Comparison of ENCODE assay signal across 8 cellular contexts in genomic region chr1:26164036-26164927, GRCh38. TPM values are rescaled to one million over a fixed set of nuclear protein-coding genes. Genes with fewer than 3 reads are reported as not detected.
A peak's percentile ranks its signal among the peaks of the same experiment; 100 is the strongest.
DNase-seq lines count a peak whose midpoint lies in the region; ATAC-seq and TF ChIP-seq lines count a peak whose summit lies in the region.

No MANE protein-coding gene starts in this region.

- H3K9me3 ChIP-seq in colonic mucosa: no peaks in the 10 kb centered on the region
- H3K9me3 ChIP-seq in lung (ENCODE audit: control insufficient read depth in 2 of 2, insufficient read depth in 1 of 2, low read length in 1 of 2): no peaks in the 10 kb centered on the region

- no peak for TF ChIP-seq CTCF in activated B cell treated with CpG ODN at 0.5 μM for 24 hours (IDR thresholded peaks at IDR 0.05)
- TF ChIP-seq CTCF in colonic mucosa (IDR thresholded peaks at IDR 0.05): peak; percentile 33
- TF ChIP-seq CTCF in lung (IDR thresholded peaks at IDR 0.05; ENCODE audit: control extremely low read depth, extremely low read depth): peak; percentile 50

- peak overlapping the region in 1 of 2 donors; percentile 76 for H3K9ac ChIP-seq in colonic mucosa (ENCODE audit: low read depth in 2 of 2, low read length in 2 of 2)

- ATAC-seq in activated B cell treated with CpG ODN at 0.5 μM for 24 hours (ENCODE audit: low read depth): peak; percentile 70
- ATAC-seq in lung (ENCODE audit: insufficient read depth, low FRiP score): peak; percentile 42
- ATAC-seq in HG03108 (IDR thresholded peaks at IDR 0.05; ENCODE audit: unreplicated experiment): no peak
- ATAC-seq in HG03457 (IDR thresholded peaks at IDR 0.05; ENCODE audit: unreplicated experiment): no peak

- peak overlapping the region; percentile 56 for H3K4me3 Mint-ChIP-seq in activated B cell treated with CpG ODN at 0.5 μM for 24 hours

- no peaks in the 10 kb centered on the region for H3K36me3 ChIP-seq in colonic mucosa
- no peaks in the 10 kb centered on the region for H3K36me3 ChIP-seq in lung (ENCODE audit: control insufficient read depth in 2 of 2, insufficient read depth in 2 of 2, low read length in 2 of 2)

- H3K27ac ChIP-seq in colonic mucosa (no peak overlapping the region), lung (ENCODE audit: low read depth in 1 of 2, low read length in 1 of 2) (peak overlapping the region in 1 of 2 donors; percentile 82)

- peaks cover 6% of the 10 kb centered on the region for H3K4me1 ChIP-seq in colonic mucosa
- peaks cover 0 to 5% of the 10 kb centered on the region in 2 donors for H3K4me1 ChIP-seq in lung (ENCODE audit: control insufficient read depth in 2 of 2, insufficient read depth in 2 of 2, low read length in 2 of 2)

- CTCF ChIA-PET in activated B cell treated with CpG ODN at 0.5 μM for 24 hours (lab: Charles Lee): no interaction called here

- no peaks in the 10 kb centered on the region for H3K9me3 Mint-ChIP-seq in activated B cell treated with CpG ODN at 0.5 μM for 24 hours

- peak overlapping the region; percentile 30 for H3K4me3 ChIP-seq in colonic mucosa
- H3K4me3 ChIP-seq in lung: no peak overlapping the region

- H3K36me3 Mint-ChIP-seq in activated B cell treated with CpG ODN at 0.5 μM for 24 hours (ENCODE audit: low read depth): no peaks in the 10 kb centered on the region

- H3K27me3 Mint-ChIP-seq in activated B cell treated with CpG ODN at 0.5 μM for 24 hours: peaks cover 13% of the 10 kb centered on the region

- DNase-seq in activated T-cell treated with anti-CD3 and anti-CD28 coated beads for 1 hour (ENCODE audit: low read depth) (peak; percentile 52), activated T-cell treated with anti-CD3 and anti-CD28 coated beads for 4 hours (no peak), activated B cell treated with CpG ODN at 0.5 μM for 24 hours (peak; percentile 74), colonic mucosa (no peak), lung (ENCODE audit: low spot score) (no peak)
- peak; percentile 22 for DNase-seq in stimulated activated CD8-positive, alpha-beta memory T cell treated with anti-CD3 and anti-CD28 coated beads, Interleukin-15, amount 100 ng/mL, for 24 hours (ENCODE audit: low read depth)

- H3K27ac Mint-ChIP-seq in activated B cell treated with CpG ODN at 0.5 μM for 24 hours: no peak overlapping the region

- H3K27me3 ChIP-seq in colonic mucosa (no peaks in the 10 kb centered on the region), lung (ENCODE audit: control insufficient read depth, insufficient read depth) (no peaks in the 10 kb centered on the region)

- 14 to 17% methylated on average over 65 to 73 of the region's 73 CpGs for WGBS in lung, 2 donors

- H3K4me1 Mint-ChIP-seq in activated B cell treated with CpG ODN at 0.5 μM for 24 hours: peaks cover 13% of the 10 kb centered on the region

- intact Hi-C loops in activated B cell treated with CpG ODN at 0.5 μM for 24 hours (cut with micrococcal nuclease): loop anchor here (1.0 to 5.0 kb wide), 3 partner anchors 59 to 257 kb away; partner anchors contain the start of gene STMN1
- intact Hi-C loops in colonic mucosa (cut with DNase I): loop anchor here (5.0 to 10.0 kb wide), 2 partner anchors 57 to 161 kb away; no protein-coding TSS in a partner anchor

- POLR2A ChIA-PET in activated B cell treated with CpG ODN at 0.5 μM for 24 hours (lab: Charles Lee): interaction anchor here (0.6 kb wide), 1 partner anchor 281 kb away, joined by 8 read pairs; no protein-coding TSS in a partner anchor

RNA-seq across cellular contexts. Expression of gene C1orf232, which starts 4.5 kb away (rescaled TPM):
- not detected in 2 replicates for total RNA-seq in activated B cell treated with CpG ODN at 0.5 μM for 24 hours
- total RNA-seq in colonic mucosa: not detected
- not detected for total RNA-seq in lung
- polyA plus RNA-seq in lung: not detected

RNA-seq across cellular contexts. Expression of gene FAM110D, which starts 5.4 kb away (rescaled TPM):
- total RNA-seq in activated B cell treated with CpG ODN at 0.5 μM for 24 hours (not detected in 2 replicates), colonic mucosa (1 to 10 TPM in 1 of 2 donors, under 1 TPM in 1; 0.57 to 1.1 TPM), lung (1 to 10 TPM; 1.1 to 3.2 TPM)
- 1 to 10 TPM; 3.1 to 3.4 TPM for polyA plus RNA-seq in lung

RNA-seq across cellular contexts. Expression of gene ZNF593, which starts 5.4 kb away (rescaled TPM):
- 36.0 and 37.1 TPM in 2 replicates for total RNA-seq in activated B cell treated with CpG ODN at 0.5 μM for 24 hours
- 10 to 100 TPM; 22.0 to 47.7 TPM for total RNA-seq in colonic mucosa
- total RNA-seq in lung: 10 to 100 TPM; 19.7 to 32.8 TPM
- polyA plus RNA-seq in lung: 100 to 1,000 TPM in 1 of 2 donors, 10 to 100 TPM in 1; 90.4 to 140 TPM

RNA-seq across cellular contexts. Expression of gene ZNF593OS, which starts 7.3 kb away (rescaled TPM):
- total RNA-seq in activated B cell treated with CpG ODN at 0.5 μM for 24 hours (not detected in 2 replicates), colonic mucosa (not detected), lung (not detected)
- polyA plus RNA-seq in lung: under 1 TPM; 0.29 to 0.65 TPM

RNA-seq across cellular contexts. Expression of gene CNKSR1, which starts 13.0 kb away (rescaled TPM):
- total RNA-seq in activated B cell treated with CpG ODN at 0.5 μM for 24 hours (2.7 and 4.8 TPM in 2 replicates), colonic mucosa (10 to 100 TPM; 35.3 to 46.8 TPM), lung (10 to 100 TPM; 29.9 to 34.7 TPM)
- 10 to 100 TPM; 10.8 to 26.7 TPM for polyA plus RNA-seq in lung

Comparison
In these comparisons a context has a peak if more than half of its experiments do, and no peak if none do; other contexts are left out.
1. DNase-seq: peak in activated T-cell treated with anti-CD3 and anti-CD28 coated beads for 1 hour (single experiment), activated B cell treated with CpG ODN at 0.5 μM for 24 hours (single experiment) and stimulated activated CD8-positive, alpha-beta memory T cell treated with anti-CD3 and anti-CD28 coated beads, Interleukin-15, amount 100 ng/mL, for 24 hours (single experiment); none in activated T-cell treated with anti-CD3 and anti-CD28 coated beads for 4 hours (single experiment), colonic mucosa (single experiment) and lung (single experiment).
2. ATAC-seq: peak in activated B cell treated with CpG ODN at 0.5 μM for 24 hours (single experiment) and lung (single experiment); none in HG03108 (single experiment) and HG03457 (single experiment).